ENCODE assay signal across 8 cellular contexts in the genomic region with DNA sequence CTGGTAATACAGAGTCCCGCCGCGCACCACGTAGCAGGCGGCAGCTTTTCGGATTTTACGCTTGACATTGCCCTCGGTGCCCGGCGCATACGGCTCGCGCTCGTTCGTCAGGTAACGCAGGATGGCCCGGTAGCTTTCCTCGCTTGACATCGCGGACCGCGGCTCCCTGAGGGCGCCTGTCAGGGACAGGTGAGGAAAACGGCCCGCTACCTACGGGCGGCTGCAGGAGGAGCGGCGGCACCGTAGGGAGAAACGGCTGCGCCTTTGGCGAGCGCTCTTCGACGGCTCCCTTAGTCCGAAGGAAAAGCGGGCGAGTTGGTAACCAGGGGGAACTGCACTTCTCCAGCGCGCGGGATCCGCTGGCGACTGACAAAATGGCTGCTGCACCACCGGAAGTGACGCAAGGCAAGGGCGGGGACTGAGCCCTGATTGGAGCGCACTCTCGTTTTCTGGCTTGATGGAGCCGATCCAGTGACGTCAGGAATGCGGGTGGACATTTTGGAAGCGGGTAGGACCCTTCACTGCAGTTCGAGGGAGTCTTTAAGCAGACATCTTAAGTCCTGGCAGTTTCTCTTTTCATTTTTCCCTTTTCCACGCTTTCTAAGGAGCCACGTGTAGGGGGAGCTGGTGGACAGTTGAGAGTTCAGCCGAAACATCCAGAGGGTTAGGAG. TPM values are rescaled to one million over a fixed set of nuclear protein-coding genes. Genes with fewer than 3 reads are reported as not detected.
DNase-seq lines count a peak whose midpoint lies in the region; FAIRE-seq and TF ChIP-seq lines count a peak whose summit lies in the region.

A gene with protein sequence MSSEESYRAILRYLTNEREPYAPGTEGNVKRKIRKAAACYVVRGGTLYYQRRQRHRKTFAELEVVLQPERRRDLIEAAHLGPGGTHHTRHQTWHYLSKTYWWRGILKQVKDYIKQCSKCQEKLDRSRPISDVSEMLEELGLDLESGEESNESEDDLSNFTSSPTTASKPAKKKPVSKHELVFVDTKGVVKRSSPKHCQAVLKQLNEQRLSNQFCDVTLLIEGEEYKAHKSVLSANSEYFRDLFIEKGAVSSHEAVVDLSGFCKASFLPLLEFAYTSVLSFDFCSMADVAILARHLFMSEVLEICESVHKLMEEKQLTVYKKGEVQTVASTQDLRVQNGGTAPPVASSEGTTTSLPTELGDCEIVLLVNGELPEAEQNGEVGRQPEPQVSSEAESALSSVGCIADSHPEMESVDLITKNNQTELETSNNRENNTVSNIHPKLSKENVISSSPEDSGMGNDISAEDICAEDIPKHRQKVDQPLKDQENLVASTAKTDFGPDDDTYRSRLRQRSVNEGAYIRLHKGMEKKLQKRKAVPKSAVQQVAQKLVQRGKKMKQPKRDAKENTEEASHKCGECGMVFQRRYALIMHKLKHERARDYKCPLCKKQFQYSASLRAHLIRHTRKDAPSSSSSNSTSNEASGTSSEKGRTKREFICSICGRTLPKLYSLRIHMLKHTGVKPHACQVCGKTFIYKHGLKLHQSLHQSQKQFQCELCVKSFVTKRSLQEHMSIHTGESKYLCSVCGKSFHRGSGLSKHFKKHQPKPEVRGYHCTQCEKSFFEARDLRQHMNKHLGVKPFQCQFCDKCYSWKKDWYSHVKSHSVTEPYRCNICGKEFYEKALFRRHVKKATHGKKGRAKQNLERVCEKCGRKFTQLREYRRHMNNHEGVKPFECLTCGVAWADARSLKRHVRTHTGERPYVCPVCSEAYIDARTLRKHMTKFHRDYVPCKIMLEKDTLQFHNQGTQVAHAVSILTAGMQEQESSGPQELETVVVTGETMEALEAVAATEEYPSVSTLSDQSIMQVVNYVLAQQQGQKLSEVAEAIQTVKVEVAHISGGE (minus strand): TSS at position 368 of the 671 bp plus-strand sequence. CDS start 218 bp downstream, at position 150.

- peaks cover 14% of the 10 kb centered on the region for H3K36me3 ChIP-seq in muscle layer of colon (ENCODE audit: insufficient read depth, low read length)

- peaks cover 17% of the 10 kb centered on the region for H3K4me1 ChIP-seq in muscle layer of colon (ENCODE audit: insufficient read depth, low read length)

- H3K27ac ChIP-seq in C4-2B, result peak within 1 kb of the TSS; percentile 91
- peak within 1 kb of the TSS; percentile 96 for H3K27ac ChIP-seq in muscle layer of colon (ENCODE audit: low read depth, low read length)

- FAIRE-seq in HTR-8/SVneo (lab: Jason Lieb, UNC), result peak; percentile 91

- TF ChIP-seq CTCF in C4-2B (conservative IDR thresholded peaks at IDR 0.05) (peak; percentile 66), GM20000 (IDR thresholded peaks at IDR 0.05; ENCODE audit: extremely low read depth, missing control alignments) (no peak), epithelial cell of esophagus (IDR thresholded peaks at IDR 0.05; ENCODE audit: insufficient read depth, low read depth, low read length, missing control alignments) (peak; percentile 65)

- H3K9me3 ChIP-seq in muscle layer of colon (ENCODE audit: low read length), result no peaks in the 10 kb centered on the region

- no peaks in the 10 kb centered on the region for H3K27me3 ChIP-seq in muscle layer of colon (ENCODE audit: control insufficient read depth in 1 of 2, insufficient read depth in 2 of 2, low read length in 2 of 2)

- DNase-seq in GM20000 (ENCODE audit: low spot score) (peak; percentile 95), HTR-8/SVneo (ENCODE audit: insufficient read length, low spot score) (peak; percentile 95), epithelial cell of esophagus (ENCODE audit: low read depth) (peak; percentile 100), AML-193 (lab: John Stamatoyannopoulos, UW) (no peak)
- peak; percentile 98 to 99 for DNase-seq in stimulated activated CD8-positive, alpha-beta memory T cell treated with anti-CD3 and anti-CD28 coated beads, Interleukin-7, amount 100 ng/mL, for 48 hours (ENCODE audit: extremely low read depth in 1 of 2, low read depth in 1 of 2)

- POLR2A ChIA-PET in activated CD8-positive, alpha-beta memory T cell treated with anti-CD3 and anti-CD28 coated beads for 36 hours (lab: Charles Lee), result interaction anchor here (0.6 to 3.3 kb wide), 6 partner anchors 9 to 967 kb away, joined by 3 to 35 read pairs (median 10); a partner anchor contains a TSS

- H3K4me3 ChIP-seq in epithelial cell of esophagus (ENCODE audit: low read length) (peak within 1 kb of the TSS; percentile 90), muscle layer of colon (ENCODE audit: low read depth in 1 of 2, low read length in 2 of 2) (peak within 1 kb of the TSS; percentile 80 to 81)

- H3K9ac ChIP-seq in muscle layer of colon (ENCODE audit: low read length), result peak within 1 kb of the TSS; percentile 87

- CTCF ChIA-PET in activated CD8-positive, alpha-beta memory T cell treated with anti-CD3 and anti-CD28 coated beads for 36 hours (lab: Charles Lee), result interaction anchor here (1.3 to 4.7 kb wide), 3 partner anchors 9 to 103 kb away, joined by 3 to 22 read pairs (median 4); a partner anchor contains a TSS

RNA-seq across cellular contexts. Expression of the gene that starts here (rescaled TPM):
- 10 to 100 TPM; 27.1 to 29.8 TPM for total RNA-seq in activated CD8-positive, alpha-beta memory T cell treated with anti-CD3 and anti-CD28 coated beads for 36 hours

Comparison
In these comparisons a context has a peak if more than half of its experiments do, and no peak if none do; other contexts are left out.
1. DNase-seq: peak in GM20000 (single experiment), HTR-8/SVneo (single experiment), epithelial cell of esophagus (single experiment) and stimulated activated CD8-positive, alpha-beta memory T cell treated with anti-CD3 and anti-CD28 coated beads, Interleukin-7, amount 100 ng/mL, for 48 hours (2 of 2); none in AML-193 (0 of 2).